ENCODE assay signal across 8 cellular contexts in genomic region chr7:39948375-39948774, GRCh38. TPM values are rescaled to one million over a fixed set of nuclear protein-coding genes. Genes with fewer than 3 reads are reported as not detected.
A peak's percentile ranks its signal among the peaks of the same experiment; 100 is the strongest.
DNase-seq lines count a peak whose midpoint lies in the region; ATAC-seq and TF ChIP-seq lines count a peak whose summit lies in the region.

No MANE protein-coding gene starts in this region.

- peak overlapping the region; percentile 97 to 100 (median 100) for H3K9ac ChIP-seq in skeletal muscle tissue (ENCODE audit: low read depth in 1 of 3, low read length in 3 of 3)

- ATAC-seq in GM19467 (IDR thresholded peaks at IDR 0.05; ENCODE audit: unreplicated experiment) = no peak

- peak overlapping the region; percentile 73 to 81 for H3K4me3 ChIP-seq in foreskin fibroblast (ENCODE audit: low read depth in 1 of 2, low read length in 2 of 2)
- peak overlapping the region; percentile 93 to 99 (median 98) for H3K4me3 ChIP-seq in skeletal muscle tissue (ENCODE audit: low read length in 3 of 3)

- no peak for TF ChIP-seq CTCF in foreskin fibroblast (IDR thresholded peaks at IDR 0.05; ENCODE audit: low read depth, low read length)

- no peaks in the 10 kb centered on the region for H3K36me3 ChIP-seq in skeletal muscle tissue (ENCODE audit: control insufficient read depth in 3 of 3, insufficient read depth in 3 of 3, low read length in 3 of 3)

- H3K27me3 ChIP-seq in skeletal muscle tissue (ENCODE audit: control insufficient read depth in 3 of 3, insufficient read depth in 3 of 3, low read length in 3 of 3) = no peaks in the 10 kb centered on the region

- H3K4me1 ChIP-seq in skeletal muscle tissue (ENCODE audit: control insufficient read depth in 3 of 3, insufficient read depth in 3 of 3, low read length in 3 of 3) = peaks cover 6 to 13% (median 10%) of the 10 kb centered on the region in 3 donors

- H3K9me3 ChIP-seq in skeletal muscle tissue (ENCODE audit: control insufficient read depth in 3 of 3, low read length in 3 of 3) = no peaks in the 10 kb centered on the region

- peak; percentile 37 for DNase-seq in activated CD4-positive, alpha-beta T cell treated with anti-CD3 and anti-CD28 coated beads for 48 hours
- no peak for DNase-seq in activated CD4-positive, alpha-beta T cell treated with anti-CD3 and anti-CD28 coated beads, Interleukin-2, amount 50 U/mL, for 1 hour
- DNase-seq in activated CD4-positive, alpha-beta T cell treated with anti-CD3 and anti-CD28 coated beads, Interleukin-2, amount 50 U/mL, for 48 hours = peak; percentile 21 to 22
- DNase-seq in foreskin fibroblast (peak in 1 of 2 donors; percentile 23), NCI-H2171 (lab: John Stamatoyannopoulos, UW) (no peak), SW 1271 (lab: John Stamatoyannopoulos, UW) (no peak)

- peak overlapping the region; percentile 98 for H3K27ac ChIP-seq in skeletal muscle tissue (ENCODE audit: low read depth, low read length)

RNA-seq across cellular contexts. Expression of gene CDK13, which starts 1.7 kb away (rescaled TPM):
- 81.9 TPM for total RNA-seq in skeletal muscle tissue

Comparison
In these comparisons a context has a peak if more than half of its experiments do, and no peak if none do; other contexts are left out.
1. DNase-seq: peak in activated CD4-positive, alpha-beta T cell treated with anti-CD3 and anti-CD28 coated beads for 48 hours (single experiment) and activated CD4-positive, alpha-beta T cell treated with anti-CD3 and anti-CD28 coated beads, Interleukin-2, amount 50 U/mL, for 48 hours (2 of 2); none in activated CD4-positive, alpha-beta T cell treated with anti-CD3 and anti-CD28 coated beads, Interleukin-2, amount 50 U/mL, for 1 hour (single experiment), NCI-H2171 (single experiment) and SW 1271 (0 of 2).